1 cellular context compared by ENCODE assay signal in the genomic region with DNA sequence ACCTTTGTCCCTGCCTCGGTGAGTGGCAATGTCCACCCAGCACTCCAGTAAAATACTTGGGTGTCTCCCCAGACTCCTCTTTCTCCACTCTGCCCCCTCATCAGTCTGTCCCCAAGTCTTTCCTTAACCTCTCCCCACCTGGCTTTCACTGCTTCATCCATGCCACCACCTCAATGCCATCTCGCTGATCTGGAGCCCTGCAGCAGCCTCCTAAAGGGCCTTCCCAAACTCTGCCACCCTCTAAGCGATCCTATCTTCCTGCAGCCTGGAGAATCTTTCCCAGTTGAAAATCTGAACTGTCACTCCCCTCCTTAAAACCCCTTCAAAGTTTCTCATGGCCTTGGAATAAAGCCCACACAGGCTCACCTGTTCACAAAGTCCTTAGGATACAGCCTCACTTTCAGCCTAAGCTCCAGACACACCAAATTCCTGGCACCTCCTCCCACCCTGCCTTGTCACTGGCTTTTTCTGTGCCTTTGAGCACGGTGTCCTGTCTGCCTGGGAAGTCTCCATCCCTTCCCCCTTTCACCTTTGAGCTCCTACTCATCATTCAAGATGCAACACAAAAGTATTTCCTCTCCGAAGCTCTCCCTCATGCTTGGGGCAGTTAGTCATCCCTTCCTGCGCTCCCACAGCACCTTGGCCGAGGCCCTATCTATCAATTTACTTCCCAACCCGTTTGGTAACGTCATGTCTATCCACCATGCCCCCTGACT.
TF ChIP-seq lines count a peak whose summit lies in the region.

No MANE protein-coding gene starts in this region.

TF ChIP-seq in SK-N-SH, 30 proteins besides CTCF, POLR2A, EP300 and RAD21:
- TF ChIP-seq YY1 (IDR thresholded peaks at IDR 0.05; ENCODE audit: low read depth) (0 out of 2 replicates have a peak, but pooled peaks have one; percentile 30), PBX3 (IDR thresholded peaks at IDR 0.05) (peak; percentile 85), FOXM1 (IDR thresholded peaks at IDR 0.05; ENCODE audit: low read depth) (0 out of 2 replicates have a peak, but pooled peaks have one; percentile 31), RXRA (IDR thresholded peaks at IDR 0.05; ENCODE audit: borderline replicate concordance, low read depth) (peak; percentile 83; the same call in 1 of the 2 replicates), SMC3 (IDR thresholded peaks at IDR 0.05; ENCODE audit: low read depth, low read length) (no peak), GABPA (IDR thresholded peaks at IDR 0.05; ENCODE audit: low read depth) (0 out of 2 replicates have a peak, but pooled peaks have one; percentile 18), ZBTB33 (IDR thresholded peaks at IDR 0.05; ENCODE audit: borderline replicate concordance, low read depth) (peak; percentile 32; the same call in 1 of the 2 replicates), IRF3 (IDR thresholded peaks at IDR 0.05; ENCODE audit: low read depth, low read length) (no peak), POLR2AphosphoS5 (IDR thresholded peaks at IDR 0.05; ENCODE audit: low read depth, low read length) (peak; percentile 19; the same call in 1 of the 2 replicates), FOSL2 (IDR thresholded peaks at IDR 0.05; ENCODE audit: borderline replicate concordance, low read depth) (peak; percentile 90; the same call in 1 of the 2 replicates), TCF12 (IDR thresholded peaks at IDR 0.05) (peak; percentile 83), FOXJ3 (CRISPR knock-in tag; IDR thresholded peaks at IDR 0.05) (no peak), TEAD4 (IDR thresholded peaks at IDR 0.05; ENCODE audit: borderline replicate concordance, insufficient read depth) (peak; percentile 65; the same call in 1 of the 2 replicates), JUND (IDR thresholded peaks at IDR 0.05) (peak; percentile 88), NFIC (IDR thresholded peaks at IDR 0.05; ENCODE audit: borderline replicate concordance) (peak; percentile 80)
- TF ChIP-seq, protein P1, sequence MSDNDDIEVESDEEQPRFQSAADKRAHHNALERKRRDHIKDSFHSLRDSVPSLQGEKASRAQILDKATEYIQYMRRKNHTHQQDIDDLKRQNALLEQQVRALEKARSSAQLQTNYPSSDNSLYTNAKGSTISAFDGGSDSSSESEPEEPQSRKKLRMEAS (IDR thresholded peaks at IDR 0.05; ENCODE audit: low read depth) = peak; percentile 88
TF ChIP-seq in SK-N-SH: peak in this region for 13.
